Comparison of ENCODE assay signal across 1 cellular context in the genomic region with DNA sequence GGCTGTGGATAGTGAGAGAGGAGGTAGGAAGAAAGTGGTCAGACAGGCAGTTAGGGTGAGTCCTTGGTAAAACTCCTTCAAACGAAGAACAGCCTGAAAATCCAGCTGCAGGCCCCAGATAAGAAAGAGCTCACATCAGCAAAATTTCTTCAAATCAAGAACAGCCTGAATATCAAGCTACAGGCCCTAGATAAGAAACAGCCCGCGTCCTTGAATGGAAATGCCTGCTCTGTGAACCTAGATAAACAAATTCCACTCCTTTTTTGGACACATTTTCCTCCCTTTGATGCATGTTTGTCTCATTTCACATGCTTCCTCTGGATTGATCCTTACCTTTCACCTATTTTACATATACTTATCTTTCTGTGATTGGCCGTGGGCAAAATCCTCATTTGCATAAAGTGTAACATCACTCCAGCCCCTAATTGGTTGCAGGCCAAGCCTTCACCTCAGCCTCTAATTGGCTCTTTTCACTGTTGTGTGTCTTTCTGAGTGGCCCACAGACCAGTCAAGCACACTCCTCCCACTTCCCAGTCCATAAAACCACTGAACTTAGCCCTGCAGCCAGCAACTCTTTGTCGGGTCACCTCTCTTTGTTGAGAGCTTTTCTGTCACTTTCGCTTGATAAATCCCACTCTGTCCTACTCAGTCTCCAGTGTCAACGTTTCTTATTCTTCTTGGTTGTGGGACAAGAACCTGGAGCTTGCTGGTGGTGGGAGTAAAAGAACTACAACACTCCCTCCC.
TF ChIP-seq lines count a peak whose summit lies in the region.

No MANE protein-coding gene starts in this region.

TF ChIP-seq in H1, 55 proteins besides CTCF, POLR2A, EP300 and RAD21:
- TF ChIP-seq NANOG (IDR thresholded peaks at IDR 0.05; ENCODE audit: insufficient read depth, low read depth, low read length, poor library complexity, severe bottlenecking) (no peak), KDM5A (IDR thresholded peaks at IDR 0.05; ENCODE audit: low read length) (no peak), CBX8 (IDR thresholded peaks at IDR 0.05; ENCODE audit: borderline replicate concordance, low read depth, low read length) (no peak), GABPA (IDR thresholded peaks at IDR 0.05; ENCODE audit: borderline replicate concordance, insufficient read depth, low read length) (no peak), SP2 (IDR thresholded peaks at IDR 0.05; ENCODE audit: low read length) (peak; percentile 66), RXRA (IDR thresholded peaks at IDR 0.05; ENCODE audit: insufficient read depth, low read depth, low read length) (no peak), GTF2F1 (IDR thresholded peaks at IDR 0.05; ENCODE audit: borderline replicate concordance, low read depth, low read length) (no peak), BACH1 (IDR thresholded peaks at IDR 0.05; ENCODE audit: low read length) (no peak), KDM1A (IDR thresholded peaks at IDR 0.05; ENCODE audit: borderline replicate concordance, low read length) (no peak), TAF7 (optimal IDR thresholded peaks at IDR 0.05; ENCODE audit: borderline replicate concordance, low read depth, low read length) (no peak), EZH2 (IDR thresholded peaks at IDR 0.05; ENCODE audit: low read depth, low read length, severe bottlenecking) (no peak), HDAC6 (IDR thresholded peaks at IDR 0.05; ENCODE audit: low read depth, low read length) (no peak), TEAD4 (IDR thresholded peaks at IDR 0.05; ENCODE audit: low read depth, low read length) (no peak), CREB1 (IDR thresholded peaks at IDR 0.05) (no peak), FOSL1 (IDR thresholded peaks at IDR 0.05; ENCODE audit: insufficient read depth, low read depth, low read length) (no peak), ATF3 (IDR thresholded peaks at IDR 0.05; ENCODE audit: insufficient read depth, low read depth, low read length) (no peak), MAFK (IDR thresholded peaks at IDR 0.05; ENCODE audit: low read depth, low read length) (peak; percentile 88), TBP (IDR thresholded peaks at IDR 0.05; ENCODE audit: low read depth, low read length) (peak; percentile 84), SAP30 (IDR thresholded peaks at IDR 0.05; ENCODE audit: insufficient read depth, insufficient replicate concordance, low read length) (no peak), SRF (IDR thresholded peaks at IDR 0.05; ENCODE audit: low read depth, low read length) (peak; percentile 27; the same call in 1 of the 2 replicates), CTBP2 (IDR thresholded peaks at IDR 0.05; ENCODE audit: borderline replicate concordance, insufficient read depth, insufficient read length, low read length) (no peak), POU5F1 (IDR thresholded peaks at IDR 0.05; ENCODE audit: low read depth, low read length) (no peak), SIRT6 (IDR thresholded peaks at IDR 0.05; ENCODE audit: low read length) (no peak), JUND (IDR thresholded peaks at IDR 0.05; ENCODE audit: low read length) (no peak), ZNF274 (IDR thresholded peaks at IDR 0.05; ENCODE audit: borderline replicate concordance, extremely low read depth, low read length) (no peak), RBBP5 (IDR thresholded peaks at IDR 0.05; ENCODE audit: borderline replicate concordance, low read depth, low read length) (no peak), TCF12 (IDR thresholded peaks at IDR 0.05; ENCODE audit: low read depth, low read length) (no peak), CHD2 (IDR thresholded peaks at IDR 0.05; ENCODE audit: low read length) (peak; percentile 84), RFX5 (IDR thresholded peaks at IDR 0.05; ENCODE audit: borderline replicate concordance, low read depth, low read length) (no peak), EGR1 (IDR thresholded peaks at IDR 0.05; ENCODE audit: borderline replicate concordance, low read depth, low read length) (no peak), ASH2L (IDR thresholded peaks at IDR 0.05; ENCODE audit: low read length) (no peak), CHD1 (IDR thresholded peaks at IDR 0.05; ENCODE audit: low read depth, low read length) (no peak), POLR2AphosphoS5 (IDR thresholded peaks at IDR 0.05; ENCODE audit: low read depth, low read length) (peak; percentile 48; the same call in 1 of the 2 replicates), JUN (IDR thresholded peaks at IDR 0.05; ENCODE audit: low read depth, low read length) (no peak), RNF2 (IDR thresholded peaks at IDR 0.05; ENCODE audit: borderline replicate concordance, low read depth, low read length, missing control alignments, poor library complexity, severe bottlenecking) (no peak), NRF1 (IDR thresholded peaks at IDR 0.05; ENCODE audit: low read depth, low read length) (no peak), USF2 (IDR thresholded peaks at IDR 0.05; ENCODE audit: low read length) (no peak), CHD7 (IDR thresholded peaks at IDR 0.05; ENCODE audit: insufficient replicate concordance, low read length) (no peak), BCL11A (IDR thresholded peaks at IDR 0.05; ENCODE audit: low read depth in 2 of 2, low read length in 2 of 2) (no peak), YY1 (IDR thresholded peaks at IDR 0.05; ENCODE audit: low read depth, low read length) (no peak), SIX5 (IDR thresholded peaks at IDR 0.05; ENCODE audit: low read depth, low read length) (no peak), SP1 (IDR thresholded peaks at IDR 0.05; ENCODE audit: low read depth, low read length) (peak; percentile 98), HDAC2 (IDR thresholded peaks at IDR 0.05; ENCODE audit: borderline replicate concordance in 1 of 2, low read depth in 2 of 2, low read length in 2 of 2) (no peak), TAF1 (IDR thresholded peaks at IDR 0.05; ENCODE audit: low read depth, low read length) (peak; percentile 37; the same call in 1 of the 2 replicates), PHF8 (conservative IDR thresholded peaks at IDR 0.05; ENCODE audit: low read depth, low read length) (no peak), SIN3A (conservative IDR thresholded peaks at IDR 0.05 in 1 of 2, IDR thresholded peaks at IDR 0.05 in 1 of 2; ENCODE audit: low read depth in 1 of 2, low read length in 2 of 2) (no peak), KDM4A (IDR thresholded peaks at IDR 0.05; ENCODE audit: low read depth, low read length, severe bottlenecking) (no peak), SP4 (IDR thresholded peaks at IDR 0.05; ENCODE audit: low read length) (no peak), BRCA1 (IDR thresholded peaks at IDR 0.05; ENCODE audit: low read depth, low read length) (no peak), CBX5 (IDR thresholded peaks at IDR 0.05; ENCODE audit: low read depth, low read length) (no peak), SUZ12 (IDR thresholded peaks at IDR 0.05; ENCODE audit: low read length) (no peak), CEBPB (IDR thresholded peaks at IDR 0.05; ENCODE audit: low read depth, low read length) (no peak), E2F6 (IDR thresholded peaks at IDR 0.05) (no peak)
- TF ChIP-seq, protein P1, sequence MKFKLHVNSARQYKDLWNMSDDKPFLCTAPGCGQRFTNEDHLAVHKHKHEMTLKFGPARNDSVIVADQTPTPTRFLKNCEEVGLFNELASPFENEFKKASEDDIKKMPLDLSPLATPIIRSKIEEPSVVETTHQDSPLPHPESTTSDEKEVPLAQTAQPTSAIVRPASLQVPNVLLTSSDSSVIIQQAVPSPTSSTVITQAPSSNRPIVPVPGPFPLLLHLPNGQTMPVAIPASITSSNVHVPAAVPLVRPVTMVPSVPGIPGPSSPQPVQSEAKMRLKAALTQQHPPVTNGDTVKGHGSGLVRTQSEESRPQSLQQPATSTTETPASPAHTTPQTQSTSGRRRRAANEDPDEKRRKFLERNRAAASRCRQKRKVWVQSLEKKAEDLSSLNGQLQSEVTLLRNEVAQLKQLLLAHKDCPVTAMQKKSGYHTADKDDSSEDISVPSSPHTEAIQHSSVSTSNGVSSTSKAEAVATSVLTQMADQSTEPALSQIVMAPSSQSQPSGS (IDR thresholded peaks at IDR 0.05; ENCODE audit: low read length) = no peak
- TF ChIP-seq, protein P2, sequence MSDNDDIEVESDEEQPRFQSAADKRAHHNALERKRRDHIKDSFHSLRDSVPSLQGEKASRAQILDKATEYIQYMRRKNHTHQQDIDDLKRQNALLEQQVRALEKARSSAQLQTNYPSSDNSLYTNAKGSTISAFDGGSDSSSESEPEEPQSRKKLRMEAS (IDR thresholded peaks at IDR 0.05) = no peak
TF ChIP-seq in H1: peak in this region for 8.
